Comparison of ENCODE assay signal across 17 cellular contexts in genomic region chr15:85026304-85027032, GRCh38. TPM values are rescaled to one million over a fixed set of nuclear protein-coding genes. Genes with fewer than 3 reads are reported as not detected.
DNase-seq lines count a peak whose midpoint lies in the region; ATAC-seq, FAIRE-seq and TF ChIP-seq lines count a peak whose summit lies in the region.
"Had no signal": no experiment of that assay in that cellular context is flagged by ENCODE, and none has a peak within 500 bp of the region (broad histone marks: within the 10 kb centered on the region; RNA-seq: fewer than 3 reads in every experiment).

No MANE protein-coding gene starts in this region.

- TF ChIP-seq EP300 in A549 (IDR thresholded peaks at IDR 0.05) = no peak

- TF ChIP-seq RAD21 in A549 (conservative IDR thresholded peaks at IDR 0.05 in 1 of 2, IDR thresholded peaks at IDR 0.05 in 1 of 2) = no peak

- peak overlapping the region; percentile 49 to 66; a peak in 5 of 6 replicates for H3K27ac ChIP-seq in A549
- peak overlapping the region; percentile 73 for H3K27ac ChIP-seq in cingulate gyrus (ENCODE audit: low read depth, low read length)

- DNase-seq in A549 (ENCODE audit: low read depth in 1 of 2, low spot score in 1 of 2) (no peak), mucosa of gallbladder (ENCODE audit: low spot score) (peak; percentile 47), middle frontal gyrus (ENCODE audit: extremely low spot score, low spot score) (no peak), ACHN (no peak)
- DNase-seq in activated CD4-positive, alpha-beta T cell treated with anti-CD3 and anti-CD28 coated beads for 1 hour = no peak
- DNase-seq in stimulated activated CD4-positive, alpha-beta T cell treated with anti-CD3 and anti-CD28 coated beads, Interleukin-2, amount 100 ng/mL, for 48 hours = no peak
- DNase-seq: activated CD8-positive, alpha-beta T cell treated with anti-CD3 and anti-CD28 coated beads, Interleukin-2, amount 10 ng/mL, durations not matched to agents 7 days and 5 days; AML-193; DND-41; effector CD4-positive, alpha-beta T cell; natural killer cell; NCI-H1436 had no signal

- no peak overlapping the region for H3K4me3 ChIP-seq in A549
- H3K4me3 ChIP-seq: gastroesophageal sphincter, smooth muscle cell had no signal

- in situ Hi-C loops in ACHN (cut with HindIII; ENCODE audit: low pct_ligation_motif_present, low pct_unique_long_range_greater_than_20kb, low sequenced_read_pairs) = no loop called here

- WGBS in A549 (ENCODE audit: missing lambda C conversion rate) = 62% methylated on average over 2 of the region's 2 CpGs

- H3K9me3 ChIP-seq in A549 = no peaks in the 10 kb centered on the region
- H3K9me3 ChIP-seq: gastroesophageal sphincter had no signal

- POLR2A ChIA-PET in A549 (lab: Yijun Ruan, JAX) = no interaction called here

- ATAC-seq in A549 = peak in 1 of 2 experiments; percentile 7; a peak in 1 of 6 replicates
- peak; percentile 56 for ATAC-seq in GM21723 (IDR thresholded peaks at IDR 0.05; ENCODE audit: unreplicated experiment)
- ATAC-seq: activated CD8-positive, alpha-beta T cell treated with anti-CD3 and anti-CD28 coated beads, Interleukin-2, amount 10 ng/mL, durations not matched to agents 7 days and 5 days; activated naive CD4-positive, alpha-beta T cell treated with anti-CD3 and anti-CD28 coated beads, Interleukin-2, amount 50 U/mL, for 72 hours; gastroesophageal sphincter; natural killer cell had no signal

- CTCF ChIA-PET in A549 (lab: Yijun Ruan, JAX) = interaction anchor here (6.9 kb wide), 1 partner anchor 18 kb away, joined by 28 read pairs; no protein-coding TSS in a partner anchor

- no peak for TF ChIP-seq POLR2A in A549 (IDR thresholded peaks at IDR 0.05; ENCODE audit: low read length)

- no peak for FAIRE-seq in A549 (lab: Jason Lieb, UNC)

- H3K4me2 ChIP-seq in A549 = peak overlapping the region; percentile 73
- H3K4me2 ChIP-seq: smooth muscle cell had no signal

- no peak for TF ChIP-seq CTCF in A549 (IDR thresholded peaks at IDR 0.05)

- peaks cover 89% of the 10 kb centered on the region for H3K4me1 ChIP-seq in A549

TF ChIP-seq in A549, 52 proteins besides CTCF, POLR2A, EP300 and RAD21:
- no peak for TF ChIP-seq NPAS2 (CRISPR knock-in tag; IDR thresholded peaks at IDR 0.05; ENCODE audit: borderline replicate concordance)
- no peak for TF ChIP-seq BHLHE40 (IDR thresholded peaks at IDR 0.05; ENCODE audit: low read depth, low read length)
- no peak for TF ChIP-seq KDM1A (IDR thresholded peaks at IDR 0.05; ENCODE audit: low read depth)
- no peak for TF ChIP-seq POLR2AphosphoS2 (conservative IDR thresholded peaks at IDR 0.05; ENCODE audit: low read length)
- TF ChIP-seq CBX8 (IDR thresholded peaks at IDR 0.05) = no peak
- no peak for TF ChIP-seq EHMT2 (IDR thresholded peaks at IDR 0.05; ENCODE audit: low read depth)
- no peak for TF ChIP-seq HMGXB4 (CRISPR knock-in tag; IDR thresholded peaks at IDR 0.05; ENCODE audit: borderline replicate concordance)
- no peak for TF ChIP-seq SMC3 (IDR thresholded peaks at IDR 0.05)
- TF ChIP-seq CHD4 (IDR thresholded peaks at IDR 0.05; ENCODE audit: borderline replicate concordance) = no peak
- no peak for TF ChIP-seq HOXA7 (CRISPR knock-in tag; IDR thresholded peaks at IDR 0.05)
- TF ChIP-seq FOSB (CRISPR knock-in tag; IDR thresholded peaks at IDR 0.05) = no peak

RNA-seq across cellular contexts. Expression of gene PDE8A, which starts 44.8 kb away (rescaled TPM):
- polyA plus RNA-seq in A549 (2011; rRNA removed) = 171 and 204 TPM in 2 replicates
- 43.7 and 46.8 TPM in 2 replicates for polyA plus RNA-seq in A549 (2012; cell fraction: cytosol; rRNA removed)
- polyA plus RNA-seq in A549 (2012; cell fraction: nucleus; rRNA removed) = 57.8 and 99.2 TPM in 2 replicates
- 44.4 to 45.3 TPM (median 45.0 TPM) in 3 replicates for polyA plus RNA-seq in A549 (2017; fragmentation: RNase III; extraction: RNeasy Plus Mini Kit Qiagen cat#74134 plus additional on column Dnase treatment)
- polyA minus RNA-seq in A549 (2011; rRNA and poly(A)+ RNA removed) = 104 and 125 TPM in 2 replicates
- total RNA-seq in mucosa of gallbladder = 80.0 TPM
